ENCODE assay signal across 16 cellular contexts in genomic region chr2:72602711-72603110, GRCh38.
DNase-seq lines count a peak whose midpoint lies in the region; ATAC-seq and TF ChIP-seq lines count a peak whose summit lies in the region.
"Had no signal": no experiment of that assay in that cellular context is flagged by ENCODE, and none has a peak within 500 bp of the region (broad histone marks: within the 10 kb centered on the region; RNA-seq: fewer than 3 reads in every experiment).

No MANE protein-coding gene starts in this region.

- H3K27ac ChIP-seq in thyroid gland (peak overlapping the region in 2 of 3 donors; percentile 48 to 69), Peyer's patch (no peak overlapping the region)
- H3K27ac ChIP-seq: BLaER1 had no signal

- TF ChIP-seq POLR2A in thyroid gland (IDR thresholded peaks at IDR 0.05) (no peak), Peyer's patch (IDR thresholded peaks at IDR 0.05) (no peak)

- no peaks in the 10 kb centered on the region for H3K36me3 ChIP-seq in thyroid gland
- no peaks in the 10 kb centered on the region for H3K36me3 ChIP-seq in Peyer's patch
- H3K36me3 ChIP-seq: BLaER1 had no signal

- no peaks in the 10 kb centered on the region for H3K27me3 ChIP-seq in thyroid gland
- no peaks in the 10 kb centered on the region for H3K27me3 ChIP-seq in Peyer's patch
- H3K27me3 ChIP-seq: BLaER1 had no signal

- H3K9me3 Mint-ChIP-seq in stimulated activated naive CD8-positive, alpha-beta T cell treated with anti-CD3 and anti-CD28 coated beads, Interleukin-15, Interleukin-2, amounts not matched to agents 100 ng/mL and 50 ng/mL, for 24 hours: peaks cover 4% of the 10 kb centered on the region
- H3K9me3 Mint-ChIP-seq in activated T-helper 17 cell treated with anti-CD3 and anti-CD28 coated beads, Interleukin-2, amount 50 U/mL, for 72 hours: no peaks in the 10 kb centered on the region
- H3K9me3 Mint-ChIP-seq in mesothelial cell of epicardium: peaks cover 23% of the 10 kb centered on the region
- H3K9me3 Mint-ChIP-seq: HFFc6 had no signal

- no peak overlapping the region for H3K4me3 ChIP-seq in thyroid gland (replicated peaks in 1 of 3)
- no peak overlapping the region for H3K4me3 ChIP-seq in Peyer's patch
- H3K4me3 ChIP-seq: BLaER1 had no signal

- H3K27me3 Mint-ChIP-seq in stimulated activated naive CD8-positive, alpha-beta T cell treated with anti-CD3 and anti-CD28 coated beads, Interleukin-15, Interleukin-2, amounts not matched to agents 100 ng/mL and 50 ng/mL, for 24 hours: no peaks in the 10 kb centered on the region
- H3K27me3 Mint-ChIP-seq in activated T-helper 17 cell treated with anti-CD3 and anti-CD28 coated beads, Interleukin-2, amount 50 U/mL, for 72 hours: no peaks in the 10 kb centered on the region
- H3K27me3 Mint-ChIP-seq in mesothelial cell of epicardium (ENCODE audit: low read depth): no peaks in the 10 kb centered on the region

- DNase-seq in stimulated activated naive CD8-positive, alpha-beta T cell treated with anti-CD3 and anti-CD28 coated beads, Interleukin-15, Interleukin-2, amounts not matched to agents 100 U/mL and 50 U/mL, for 24 hours: no peak
- no peak for DNase-seq in mesothelial cell of epicardium (ENCODE audit: low spot score in 2 of 2, unreplicated experiment in 2 of 2)
- no peak for DNase-seq in thyroid gland
- DNase-seq in Peyer's patch: no peak
- no peak for DNase-seq in NOMO-1 (lab: John Stamatoyannopoulos, UW; ENCODE audit: unreplicated experiment in 2 of 2)
- DNase-seq: AML-193; Caco-2; CD8-positive, alpha-beta memory T cell; DND-41; GDM1; HCEC 1CT; HFFc6 had no signal

- intact Hi-C loops in thyroid gland (cut with DNase I): no loop called here

- no peaks in the 10 kb centered on the region for H3K9me3 ChIP-seq in thyroid gland
- no peaks in the 10 kb centered on the region for H3K9me3 ChIP-seq in Peyer's patch
- H3K9me3 ChIP-seq: BLaER1 had no signal

- H3K4me1 ChIP-seq in thyroid gland (peaks cover 11 to 19% of the 10 kb centered on the region in 2 donors), Peyer's patch (no peaks in the 10 kb centered on the region)
- H3K4me1 ChIP-seq: BLaER1, Caco-2 had no signal

- ATAC-seq in stimulated activated naive CD8-positive, alpha-beta T cell treated with anti-CD3 and anti-CD28 coated beads, Interleukin-15, Interleukin-2, amounts not matched to agents 100 U/mL and 50 U/mL, for 24 hours: no peak
- ATAC-seq in activated T-helper 17 cell treated with anti-CD3 and anti-CD28 coated beads, Interleukin-2, amount 50 U/mL, for 72 hours (replicated peaks): peak; percentile 14
- ATAC-seq in GM19397 (IDR thresholded peaks at IDR 0.05; ENCODE audit: unreplicated experiment): no peak

- H3K4me3 Mint-ChIP-seq in stimulated activated naive CD8-positive, alpha-beta T cell treated with anti-CD3 and anti-CD28 coated beads, Interleukin-15, Interleukin-2, amounts not matched to agents 100 ng/mL and 50 ng/mL, for 24 hours: no peak overlapping the region
- H3K4me3 Mint-ChIP-seq in activated T-helper 17 cell treated with anti-CD3 and anti-CD28 coated beads, Interleukin-2, amount 50 U/mL, for 72 hours: no peak overlapping the region
- H3K4me3 Mint-ChIP-seq in mesothelial cell of epicardium: peak overlapping the region; percentile 23
- H3K4me3 Mint-ChIP-seq: CD8-positive, alpha-beta memory T cell; HFFc6 had no signal

- peaks cover 20% of the 10 kb centered on the region for H3K4me1 Mint-ChIP-seq in stimulated activated naive CD8-positive, alpha-beta T cell treated with anti-CD3 and anti-CD28 coated beads, Interleukin-15, Interleukin-2, amounts not matched to agents 100 ng/mL and 50 ng/mL, for 24 hours (ENCODE audit: low read depth)
- peaks cover 10% of the 10 kb centered on the region for H3K4me1 Mint-ChIP-seq in activated T-helper 17 cell treated with anti-CD3 and anti-CD28 coated beads, Interleukin-2, amount 50 U/mL, for 72 hours
- H3K4me1 Mint-ChIP-seq in mesothelial cell of epicardium: peaks cover 37% of the 10 kb centered on the region

- peak overlapping the region; percentile 3 for H3K27ac Mint-ChIP-seq in stimulated activated naive CD8-positive, alpha-beta T cell treated with anti-CD3 and anti-CD28 coated beads, Interleukin-15, Interleukin-2, amounts not matched to agents 100 ng/mL and 50 ng/mL, for 24 hours
- no peak overlapping the region for H3K27ac Mint-ChIP-seq in activated T-helper 17 cell treated with anti-CD3 and anti-CD28 coated beads, Interleukin-2, amount 50 U/mL, for 72 hours
- H3K27ac Mint-ChIP-seq in mesothelial cell of epicardium: peak overlapping the region; percentile 96

- TF ChIP-seq CTCF in mesothelial cell of epicardium (IDR thresholded peaks at IDR 0.05; ENCODE audit: unreplicated experiment) (no peak), thyroid gland (IDR thresholded peaks at IDR 0.05) (no peak), Peyer's patch (IDR thresholded peaks at IDR 0.05) (no peak)

- peaks cover 4% of the 10 kb centered on the region for H3K36me3 Mint-ChIP-seq in stimulated activated naive CD8-positive, alpha-beta T cell treated with anti-CD3 and anti-CD28 coated beads, Interleukin-15, Interleukin-2, amounts not matched to agents 100 ng/mL and 50 ng/mL, for 24 hours (ENCODE audit: low read depth)
- H3K36me3 Mint-ChIP-seq in activated T-helper 17 cell treated with anti-CD3 and anti-CD28 coated beads, Interleukin-2, amount 50 U/mL, for 72 hours (ENCODE audit: low read depth): no peaks in the 10 kb centered on the region
- H3K36me3 Mint-ChIP-seq in mesothelial cell of epicardium: peaks cover 26% of the 10 kb centered on the region

- 80 to 82% methylated on average over 3 of the region's 3 CpGs for WGBS in thyroid gland, 2 donors

Comparison
In these comparisons a context has a peak if more than half of its experiments do, and no peak if none do; other contexts are left out.
1. H3K27ac ChIP-seq: peak in thyroid gland (2 of 3); none in Peyer's patch (0 of 4).